28 cellular contexts compared by ENCODE assay signal in genomic region chr14:68389973-68390372, GRCh38.
DNase-seq lines count a peak whose midpoint lies in the region; ATAC-seq and TF ChIP-seq lines count a peak whose summit lies in the region.
"Had no signal": no experiment of that assay in that cellular context is flagged by ENCODE, and none has a peak within 500 bp of the region (broad histone marks: within the 10 kb centered on the region; RNA-seq: fewer than 3 reads in every experiment).

No MANE protein-coding gene starts in this region.

- H3K36me3 ChIP-seq in parathyroid adenoma (ENCODE audit: control insufficient read depth, insufficient read depth, low read length) (no peaks in the 10 kb centered on the region), uterus (no peaks in the 10 kb centered on the region)
- H3K36me3 ChIP-seq: neutrophil, prostate gland, vagina had no signal

- 73% methylated on average over 3 of the region's 3 CpGs for WGBS in right cardiac atrium

- no peak overlapping the region for H2AFZ ChIP-seq in parathyroid adenoma

- H3K27ac ChIP-seq in right cardiac atrium (ENCODE audit: low read length) (no peak overlapping the region), parathyroid adenoma (peak overlapping the region; percentile 26), uterus (peak overlapping the region; percentile 78 to 84)
- H3K27ac ChIP-seq: neutrophil, prostate gland, vagina had no signal

- TF ChIP-seq CTCF in parathyroid adenoma (IDR thresholded peaks at IDR 0.05) (no peak), uterus (IDR thresholded peaks at IDR 0.05) (no peak)

- no peak for TF ChIP-seq POLR2A in uterus (IDR thresholded peaks at IDR 0.05)

- intact Hi-C loops in Right ventricle myocardium superior (cut with DNase I), result loop anchor here (10.0 kb wide), 1 partner anchor 425 kb away; no protein-coding TSS in a partner anchor
- intact Hi-C loops in right cardiac atrium (cut with DNase I), result loop anchor here in 2 of 4 donors (5.0 to 10.0 kb wide), 5 partner anchors 65 to 422 kb away; no protein-coding TSS in a partner anchor
- intact Hi-C loops in left ventricle myocardium superior (cut with micrococcal nuclease), result no loop called here
- intact Hi-C loops in uterus (cut with DNase I; ENCODE audit: low total_unique reads), result no loop called here

- H3K27me3 ChIP-seq in right cardiac atrium (ENCODE audit: control insufficient read depth, insufficient read depth), result no peaks in the 10 kb centered on the region
- H3K27me3 ChIP-seq in parathyroid adenoma (ENCODE audit: control insufficient read depth, insufficient read depth, low read length), result no peaks in the 10 kb centered on the region
- no peaks in the 10 kb centered on the region for H3K27me3 ChIP-seq in uterus
- H3K27me3 ChIP-seq: dorsolateral prefrontal cortex, neutrophil, vagina had no signal

- H3K4me3 ChIP-seq in right cardiac atrium (ENCODE audit: low read length) (no peak overlapping the region), parathyroid adenoma (ENCODE audit: low read depth, low read length) (no peak overlapping the region), uterus (no peak overlapping the region)
- H3K4me3 ChIP-seq: dorsolateral prefrontal cortex, prostate gland, vagina had no signal

- H3K4me1 ChIP-seq in right cardiac atrium (ENCODE audit: control insufficient read depth, insufficient read depth, low read length) (peaks cover 15% of the 10 kb centered on the region), parathyroid adenoma (peaks cover 15% of the 10 kb centered on the region), uterus (peaks cover 9 to 17% of the 10 kb centered on the region in 2 donors)
- H3K4me1 ChIP-seq: prostate gland had no signal

- H3K9ac ChIP-seq in parathyroid adenoma, result no peak overlapping the region

- H3K4me2 ChIP-seq in parathyroid adenoma (ENCODE audit: low read length), result no peak overlapping the region

- DNase-seq in Right ventricle myocardium superior (no peak), right cardiac atrium (no peak), left ventricle myocardium superior (no peak), uterus (no peak)
- DNase-seq: activated B cell treated with CpG ODN at 0.5 μM for 24 hours; activated CD4-positive, alpha-beta T cell treated with anti-CD3 and anti-CD28 coated beads, Interleukin-2, amount 50 U/mL, for 1 hour; activated CD8-positive, alpha-beta memory T cell treated with anti-CD3 and anti-CD28 coated beads, Interleukin-2, amount 10 ng/mL, durations not matched to agents 7 days and 5 days; activated T-cell treated with anti-CD3 and anti-CD28 coated beads, Interleukin-2, amount 50 U/mL, for 48 hours; CD4-positive, CD25-positive, alpha-beta regulatory T cell; cerebellar nuclear complex; DND-41; dorsolateral prefrontal cortex; hypothalamus; KBM-7; mesendoderm; NCI-H1092 treated with DMSO at 0.1 percent for 48 hours; NCI-H1694 treated with DMSO at 0.1 percent for 48 hours; NCI-H82; RPMI8226; small intestine; stimulated activated naive CD4-positive, alpha-beta T cell had no signal

- ATAC-seq in Right ventricle myocardium superior (ENCODE audit: poor library complexity), result peak; percentile 28
- no peak for ATAC-seq in right cardiac atrium
- ATAC-seq in left ventricle myocardium superior, result peak; percentile 25
- ATAC-seq in HG02610 (IDR thresholded peaks at IDR 0.05; ENCODE audit: unreplicated experiment), result no peak
- ATAC-seq in GM21423 (IDR thresholded peaks at IDR 0.05; ENCODE audit: unreplicated experiment), result no peak
- ATAC-seq in HG02678 (IDR thresholded peaks at IDR 0.05; ENCODE audit: unreplicated experiment), result no peak
- ATAC-seq: activated CD8-positive, alpha-beta memory T cell treated with anti-CD3 and anti-CD28 coated beads, Interleukin-2, amount 10 ng/mL, durations not matched to agents 7 days and 5 days had no signal

- H3K79me2 ChIP-seq in parathyroid adenoma, result no peaks in the 10 kb centered on the region

- H3K9me3 ChIP-seq in right cardiac atrium (ENCODE audit: control insufficient read depth, low read length) (no peaks in the 10 kb centered on the region), parathyroid adenoma (ENCODE audit: control insufficient read depth, low read length) (no peaks in the 10 kb centered on the region), uterus (no peaks in the 10 kb centered on the region)
- H3K9me3 ChIP-seq: neutrophil, prostate gland, vagina had no signal

Comparison
In these comparisons a context has a peak if more than half of its experiments do, and no peak if none do; other contexts are left out.
1. ATAC-seq: peak in Right ventricle myocardium superior (single experiment) and left ventricle myocardium superior (single experiment); none in right cardiac atrium (0 of 2), HG02610 (single experiment), GM21423 (single experiment) and HG02678 (single experiment).